ENCODE assay signal across 18 cellular contexts in genomic region chr17:2017274-2017941, GRCh38. TPM values are rescaled to one million over a fixed set of nuclear protein-coding genes. Genes with fewer than 3 reads are reported as not detected.
A peak's percentile ranks its signal among the peaks of the same experiment; 100 is the strongest.
DNase-seq lines count a peak whose midpoint lies in the region; ATAC-seq and TF ChIP-seq lines count a peak whose summit lies in the region.
"Had no signal": no experiment of that assay in that cellular context is flagged by ENCODE, and none has a peak within 500 bp of the region (broad histone marks: within the 10 kb centered on the region; RNA-seq: fewer than 3 reads in every experiment).

No MANE protein-coding gene starts in this region.

- no peaks in the 10 kb centered on the region for H3K36me3 Mint-ChIP-seq in glutamatergic neuron (ENCODE audit: unreplicated experiment)
- H3K36me3 Mint-ChIP-seq in stimulated activated naive B cell treated with anti-CD40 and anti-IgM and Interleukin-4, amounts not matched to agents 10 μg/mL and 1 μg/mL and 100 μg/mL, for 72 hours: no peaks in the 10 kb centered on the region
- H3K36me3 Mint-ChIP-seq: type B pancreatic cell had no signal

- TF ChIP-seq CTCF in glutamatergic neuron (IDR thresholded peaks at IDR 0.05; ENCODE audit: partially characterized antibody, unreplicated experiment): no peak
- TF ChIP-seq CTCF in upper lobe of right lung (IDR thresholded peaks at IDR 0.05): no peak

- H3K9me3 ChIP-seq in upper lobe of right lung: no peaks in the 10 kb centered on the region
- H3K9me3 ChIP-seq: left ventricle myocardium inferior had no signal

- H3K27me3 ChIP-seq in upper lobe of right lung: no peaks in the 10 kb centered on the region

- intact Hi-C loops in upper lobe of right lung (cut with DNase I): no loop called here

- no peak overlapping the region for H3K27ac ChIP-seq in upper lobe of right lung
- H3K27ac ChIP-seq: left ventricle myocardium inferior had no signal

- H3K4me3 Mint-ChIP-seq in glutamatergic neuron (ENCODE audit: unreplicated experiment): peak overlapping the region; percentile 83
- no peak overlapping the region for H3K4me3 Mint-ChIP-seq in stimulated activated naive B cell treated with anti-CD40 and anti-IgM and Interleukin-4, amounts not matched to agents 10 μg/mL and 1 μg/mL and 100 μg/mL, for 72 hours
- H3K4me3 Mint-ChIP-seq: activated T-helper 1 cell treated with anti-CD3 and anti-CD28 coated beads, Interleukin-12 subunit alpha, Interleukin-12 subunit beta, Interleukin-2, Interleukin-4 antibody, amounts not matched to agents 30 ng/mL and 10 ng/mL and 1 ng/mL, durations not matched to agents 14 hours and 24 hours and 36 hours; CD4-positive, alpha-beta T cell; type B pancreatic cell had no signal

- ATAC-seq in stimulated activated naive B cell treated with anti-CD40 and anti-IgM and Interleukin-4, amounts not matched to agents 10 μg/mL and 1 μg/mL and 100 μg/mL, for 72 hours (replicated peaks): peak; percentile 23 to 60
- no peak for ATAC-seq in HG02623 (IDR thresholded peaks at IDR 0.05; ENCODE audit: unreplicated experiment)
- ATAC-seq in upper lobe of right lung: no peak

- peak; percentile 3 for DNase-seq in NCI-H345 (lab: John Stamatoyannopoulos, UW)
- DNase-seq in NCI-H345 treated with DMSO at 0.1 percent for 48 hours (lab: John Stamatoyannopoulos, UW; ENCODE audit: unreplicated experiment): no peak
- DNase-seq in NCI-H69 (lab: John Stamatoyannopoulos, UW): peak; percentile 14
- DNase-seq in glutamatergic neuron: no peak
- no peak for DNase-seq in stimulated activated naive B cell treated with anti-CD40 and anti-IgM and Interleukin-4, amounts not matched to agents 10 μg/mL and 1 μg/mL and 100 μg/mL, for 72 hours
- no peak for DNase-seq in upper lobe of right lung
- DNase-seq in cerebellar nuclear complex (lab: John Stamatoyannopoulos, UW): no peak
- DNase-seq: activated CD4-positive, CD25-positive, alpha-beta regulatory T cell; activated CD8-positive, alpha-beta memory T cell treated with anti-CD3 and anti-CD28 coated beads for 24 hours; CD4-positive, alpha-beta T cell; central memory CD4-positive, alpha-beta T cell; H7; left ventricle myocardium inferior; NCI-H82; SHP77 had no signal

- peaks cover 27% of the 10 kb centered on the region for H3K9me3 Mint-ChIP-seq in glutamatergic neuron (ENCODE audit: unreplicated experiment)
- peaks cover 0 to 3% of the 10 kb centered on the region in 2 donors for H3K9me3 Mint-ChIP-seq in stimulated activated naive B cell treated with anti-CD40 and anti-IgM and Interleukin-4, amounts not matched to agents 10 μg/mL and 1 μg/mL and 100 μg/mL, for 72 hours
- H3K9me3 Mint-ChIP-seq: activated T-helper 1 cell treated with anti-CD3 and anti-CD28 coated beads, Interleukin-12 subunit alpha, Interleukin-12 subunit beta, Interleukin-2, Interleukin-4 antibody, amounts not matched to agents 30 ng/mL and 10 ng/mL and 1 ng/mL, durations not matched to agents 14 hours and 24 hours and 36 hours; CD4-positive, alpha-beta T cell; type B pancreatic cell had no signal

- no peak overlapping the region for H3K4me3 ChIP-seq in upper lobe of right lung
- H3K4me3 ChIP-seq: left ventricle myocardium inferior had no signal

- H3K4me1 ChIP-seq in upper lobe of right lung: peaks cover 4% of the 10 kb centered on the region

- peaks cover 52% of the 10 kb centered on the region for H3K4me1 Mint-ChIP-seq in glutamatergic neuron (ENCODE audit: low read depth, unreplicated experiment)
- H3K4me1 Mint-ChIP-seq in stimulated activated naive B cell treated with anti-CD40 and anti-IgM and Interleukin-4, amounts not matched to agents 10 μg/mL and 1 μg/mL and 100 μg/mL, for 72 hours: no peaks in the 10 kb centered on the region

- peaks cover 39% of the 10 kb centered on the region for H3K27me3 Mint-ChIP-seq in glutamatergic neuron (ENCODE audit: unreplicated experiment)
- H3K27me3 Mint-ChIP-seq in stimulated activated naive B cell treated with anti-CD40 and anti-IgM and Interleukin-4, amounts not matched to agents 10 μg/mL and 1 μg/mL and 100 μg/mL, for 72 hours: peaks cover 63 to 65% of the 10 kb centered on the region in 2 donors

- H3K36me3 ChIP-seq in upper lobe of right lung: no peaks in the 10 kb centered on the region
- H3K36me3 ChIP-seq: left ventricle myocardium inferior had no signal

- H3K27ac Mint-ChIP-seq in glutamatergic neuron (ENCODE audit: unreplicated experiment): peak overlapping the region; percentile 99
- H3K27ac Mint-ChIP-seq in stimulated activated naive B cell treated with anti-CD40 and anti-IgM and Interleukin-4, amounts not matched to agents 10 μg/mL and 1 μg/mL and 100 μg/mL, for 72 hours: no peak overlapping the region
- H3K27ac Mint-ChIP-seq: activated T-helper 1 cell treated with anti-CD3 and anti-CD28 coated beads, Interleukin-12 subunit alpha, Interleukin-12 subunit beta, Interleukin-2, Interleukin-4 antibody, amounts not matched to agents 30 ng/mL and 10 ng/mL and 1 ng/mL, durations not matched to agents 14 hours and 24 hours and 36 hours; CD4-positive, alpha-beta T cell; type B pancreatic cell had no signal

RNA-seq across cellular contexts. Expression of gene RTN4RL1, which starts 7.7 kb away (rescaled TPM):
- total RNA-seq in glutamatergic neuron (ENCODE audit: unreplicated experiment) (50.3 TPM), upper lobe of right lung (4.3 TPM)

RNA-seq across cellular contexts. Expression of gene DPH1, which starts 12.5 kb away (rescaled TPM):
- total RNA-seq in glutamatergic neuron (ENCODE audit: unreplicated experiment): 36.4 TPM
- 47.8 TPM for total RNA-seq in upper lobe of right lung

RNA-seq across cellular contexts. Expression of gene OVCA2, which starts 24.4 kb away (rescaled TPM):
- total RNA-seq in glutamatergic neuron (ENCODE audit: unreplicated experiment) (16.3 TPM), upper lobe of right lung (21.4 TPM)

RNA-seq across cellular contexts. Expression of gene HIC1, which starts 37.5 kb away (rescaled TPM):
- total RNA-seq in glutamatergic neuron (ENCODE audit: unreplicated experiment) (2.5 TPM), upper lobe of right lung (20.8 TPM)

Comparison
In these comparisons a context has a peak if more than half of its experiments do, and no peak if none do; other contexts are left out.
1. DNase-seq: peak in NCI-H345 (single experiment) and NCI-H69 (single experiment); none in NCI-H345 treated with DMSO at 0.1 percent for 48 hours (single experiment), glutamatergic neuron (single experiment), stimulated activated naive B cell treated with anti-CD40 and anti-IgM and Interleukin-4, amounts not matched to agents 10 μg/mL and 1 μg/mL and 100 μg/mL, for 72 hours (single experiment), upper lobe of right lung (single experiment) and cerebellar nuclear complex (0 of 2).
2. ATAC-seq: peak in stimulated activated naive B cell treated with anti-CD40 and anti-IgM and Interleukin-4, amounts not matched to agents 10 μg/mL and 1 μg/mL and 100 μg/mL, for 72 hours (2 of 2); none in HG02623 (single experiment) and upper lobe of right lung (single experiment).